ENCODE assay signal across 11 cellular contexts in the genomic region with DNA sequence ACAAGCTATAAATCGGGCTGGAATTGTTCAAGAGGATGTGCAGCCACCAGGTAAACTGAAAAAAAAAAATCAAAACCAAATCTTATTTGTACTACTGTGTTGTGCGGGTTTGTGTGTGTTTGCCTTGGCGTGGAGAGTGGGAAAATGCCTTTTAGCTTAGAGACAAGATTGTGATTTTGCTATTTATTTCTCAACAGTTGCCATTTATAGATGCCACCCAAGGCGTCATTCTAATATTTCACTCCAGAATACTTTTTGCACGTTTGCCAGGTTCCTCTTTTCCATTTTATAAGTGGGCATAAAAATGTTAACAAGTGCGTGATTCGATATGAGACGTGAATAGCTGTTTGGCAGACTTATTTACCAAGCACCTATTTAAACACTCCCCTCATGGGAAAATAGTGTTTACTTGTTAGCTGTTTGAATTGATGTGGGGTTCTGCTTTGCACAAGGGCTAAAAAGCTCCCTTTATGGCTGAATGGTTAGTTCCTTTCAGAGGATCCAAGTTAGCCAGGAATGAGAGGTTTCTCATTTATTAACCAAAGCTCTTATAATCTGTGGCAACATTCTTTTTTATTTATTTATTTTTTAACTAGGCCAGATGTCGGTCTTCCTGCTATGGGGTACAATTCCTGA. TPM values are rescaled to one million over a fixed set of nuclear protein-coding genes. Genes with fewer than 3 reads are reported as not detected.
DNase-seq lines count a peak whose midpoint lies in the region; ATAC-seq, FAIRE-seq and TF ChIP-seq lines count a peak whose summit lies in the region.
"Had no signal": no experiment of that assay in that cellular context is flagged by ENCODE, and none has a peak within 500 bp of the region (broad histone marks: within the 10 kb centered on the region; RNA-seq: fewer than 3 reads in every experiment).

No MANE protein-coding gene starts in this region.

- CTCF ChIA-PET in A673 (lab: Charles Lee) = interaction anchor here (0.6 kb wide), 1 partner anchor 10 kb away, joined by 3 read pairs; no protein-coding TSS in a partner anchor

- H3K18ac ChIP-seq in mesenchymal stem cell (ENCODE audit: low read depth in 1 of 2, low read length in 2 of 2) = no peak overlapping the region

- POLR2A ChIA-PET in A673 (lab: Charles Lee; ENCODE audit: low non-redundant PET) = interaction anchor here (0.7 kb wide), 1 partner anchor 211 kb away, joined by 5 read pairs; no protein-coding TSS in a partner anchor

- no peak for ATAC-seq in HG03521 (IDR thresholded peaks at IDR 0.05; ENCODE audit: unreplicated experiment)

- no peak for TF ChIP-seq POLR2A in uterus (IDR thresholded peaks at IDR 0.05)

- H2BK5ac ChIP-seq in mesenchymal stem cell (ENCODE audit: low read depth, low read length, poor library complexity, severe bottlenecking) = no peak overlapping the region

- BruUV-seq in A673 (replicated peaks; lab: Mats Ljungman, UMichigan) = no TSS peak

- no peak overlapping the region for H2BK15ac ChIP-seq in mesenchymal stem cell (ENCODE audit: low read depth, poor library complexity, severe bottlenecking)

- peak overlapping the region; percentile 58 for H3K27ac ChIP-seq in A673 (ENCODE audit: low read depth, low read length, poor library complexity, severe bottlenecking)
- peak overlapping the region; percentile 32 to 54 for H3K27ac ChIP-seq in ascending aorta
- H3K27ac ChIP-seq in mesenchymal stem cell (ENCODE audit: low read length, poor library complexity, severe bottlenecking) = no peak overlapping the region
- no peak overlapping the region for H3K27ac ChIP-seq in uterus

- no peak for DNase-seq in A673 (ENCODE audit: low spot score)
- DNase-seq in NCI-H1417 (lab: John Stamatoyannopoulos, UW) = peak; percentile 54 to 89 (median 55)
- DNase-seq in ascending aorta (ENCODE audit: low spot score in 2 of 2) = peak in 1 of 2 donors; percentile 55
- no peak for DNase-seq in mesenchymal stem cell
- no peak for DNase-seq in uterus
- no peak for DNase-seq in frontal cortex (ENCODE audit: low spot score in 2 of 2)
- DNase-seq in T-helper 1 cell = no peak
- DNase-seq: activated T-cell treated with anti-CD3 and anti-CD28 coated beads, Interleukin-2, amount 50 U/mL, for 1 hour; mammary epithelial cell had no signal

- H3K79me1 ChIP-seq in mesenchymal stem cell (replicated peaks; ENCODE audit: low read length, poor library complexity, severe bottlenecking) = peaks cover 9% of the 10 kb centered on the region

- no peak overlapping the region for H2BK12ac ChIP-seq in mesenchymal stem cell (ENCODE audit: low read length in 2 of 2)

- WGBS in mesenchymal stem cell = 64% methylated on average over 2 of the region's 9 CpGs

- H3K4ac ChIP-seq in mesenchymal stem cell (ENCODE audit: low read depth in 1 of 2, low read length in 2 of 2) = no peak overlapping the region

- no peak overlapping the region for H3K14ac ChIP-seq in mesenchymal stem cell (ENCODE audit: low read length in 2 of 2)

- no peak overlapping the region for H4K8ac ChIP-seq in mesenchymal stem cell (ENCODE audit: low read length)

- no peak overlapping the region for H3K23ac ChIP-seq in mesenchymal stem cell (ENCODE audit: low read length in 2 of 2)

- FAIRE-seq in frontal cortex (lab: Jason Lieb, UNC) = no peak
- FAIRE-seq: H54 had no signal

- no peak overlapping the region for H2AK5ac ChIP-seq in mesenchymal stem cell (ENCODE audit: low read length, severe bottlenecking)

- H3K9ac ChIP-seq in mesenchymal stem cell (ENCODE audit: low read length) = peak overlapping the region; percentile 64

- no peaks in the 10 kb centered on the region for H3K27me3 ChIP-seq in A673 (replicated peaks; ENCODE audit: insufficient read depth, low read depth, low read length, poor library complexity)
- no peaks in the 10 kb centered on the region for H3K27me3 ChIP-seq in ascending aorta
- no peaks in the 10 kb centered on the region for H3K27me3 ChIP-seq in mesenchymal stem cell (ENCODE audit: control insufficient read depth in 1 of 2, insufficient read depth in 1 of 2, low read length in 2 of 2)
- no peaks in the 10 kb centered on the region for H3K27me3 ChIP-seq in uterus

- H3K36me3 ChIP-seq in A673 (ENCODE audit: insufficient read depth, low read length, poor library complexity, severe bottlenecking) (no peaks in the 10 kb centered on the region), ascending aorta (no peaks in the 10 kb centered on the region), mesenchymal stem cell (ENCODE audit: control insufficient read depth in 1 of 2, insufficient read depth in 2 of 2, low read depth in 1 of 2, low read length in 2 of 2) (peaks cover 0 to 2% of the 10 kb centered on the region in 2 experiments), uterus (no peaks in the 10 kb centered on the region)

- H3K4me1 ChIP-seq in A673 (ENCODE audit: insufficient read depth, low read length, poor library complexity, severe bottlenecking) (peaks cover 35% of the 10 kb centered on the region), ascending aorta (no peaks in the 10 kb centered on the region), mesenchymal stem cell (ENCODE audit: control insufficient read depth, insufficient read depth, low read depth, low read length) (no peaks in the 10 kb centered on the region), uterus (no peaks in the 10 kb centered on the region)

- H2AFZ ChIP-seq in mesenchymal stem cell (ENCODE audit: low read depth, low read length) = no peak overlapping the region

- TF ChIP-seq CTCF in A673 (conservative IDR thresholded peaks at IDR 0.05; ENCODE audit: low read depth, low read length) (no peak), ascending aorta (IDR thresholded peaks at IDR 0.05) (no peak), uterus (IDR thresholded peaks at IDR 0.05) (no peak)

- intact Hi-C loops in A673 (cut with micrococcal nuclease; ENCODE audit: unreplicated experiment) (no loop called here), ascending aorta (cut with DNase I) (no loop called here), uterus (cut with DNase I; ENCODE audit: low total_unique reads) (no loop called here)

- H3K4me3 ChIP-seq in A673 (ENCODE audit: low read depth, low read length, poor library complexity, severe bottlenecking) = no peak overlapping the region
- H3K4me3 ChIP-seq in ascending aorta = peak overlapping the region in 1 of 2 donors; percentile 24
- H3K4me3 ChIP-seq in mesenchymal stem cell (ENCODE audit: insufficient read depth in 1 of 2, low read depth in 1 of 2, low read length in 2 of 2) = peak overlapping the region in 1 of 2 experiments; percentile 64
- H3K4me3 ChIP-seq in uterus = no peak overlapping the region

- H3K4me2 ChIP-seq in mesenchymal stem cell (ENCODE audit: low read length, poor library complexity, severe bottlenecking) = no peak overlapping the region

- H4K91ac ChIP-seq in mesenchymal stem cell (ENCODE audit: low read length) = no peak overlapping the region

- H3K9me3 ChIP-seq in A673 (ENCODE audit: low read depth, low read length, poor library complexity, severe bottlenecking) (no peaks in the 10 kb centered on the region), ascending aorta (no peaks in the 10 kb centered on the region), mesenchymal stem cell (ENCODE audit: control insufficient read depth, low read length) (no peaks in the 10 kb centered on the region), uterus (no peaks in the 10 kb centered on the region)

- H2BK120ac ChIP-seq in mesenchymal stem cell (ENCODE audit: low read depth, low read length) = no peak overlapping the region

RNA-seq across cellular contexts. Expression of gene SMIM20, which starts 14.4 kb away (rescaled TPM):
- 25.2 and 30.2 TPM in 2 replicates for total RNA-seq in A673 (2021)
- total RNA-seq in ascending aorta = 5.7 TPM
- 35.6 TPM for polyA plus RNA-seq in mesenchymal stem cell (2013, experiment 1 of 2)
- 36.3 TPM for polyA plus RNA-seq in mesenchymal stem cell (2013, experiment 2 of 2)
- 100 to 1,000 TPM in 1 of 4 donors, 10 to 100 TPM in 3; 22.7 to 208 (median 32.4) TPM for total RNA-seq in uterus
- total RNA-seq in frontal cortex = 14.7 TPM

Comparison
In these comparisons a context has a peak if more than half of its experiments do, and no peak if none do; other contexts are left out.
1. DNase-seq: peak in NCI-H1417 (3 of 3); none in A673 (single experiment), mesenchymal stem cell (single experiment), uterus (0 of 2), frontal cortex (0 of 2) and T-helper 1 cell (0 of 5).
2. H3K27ac ChIP-seq: peak in A673 (single experiment) and ascending aorta (2 of 2); none in mesenchymal stem cell (single experiment) and uterus (0 of 2).